20 cellular contexts compared by ENCODE assay signal in the genomic region with DNA sequence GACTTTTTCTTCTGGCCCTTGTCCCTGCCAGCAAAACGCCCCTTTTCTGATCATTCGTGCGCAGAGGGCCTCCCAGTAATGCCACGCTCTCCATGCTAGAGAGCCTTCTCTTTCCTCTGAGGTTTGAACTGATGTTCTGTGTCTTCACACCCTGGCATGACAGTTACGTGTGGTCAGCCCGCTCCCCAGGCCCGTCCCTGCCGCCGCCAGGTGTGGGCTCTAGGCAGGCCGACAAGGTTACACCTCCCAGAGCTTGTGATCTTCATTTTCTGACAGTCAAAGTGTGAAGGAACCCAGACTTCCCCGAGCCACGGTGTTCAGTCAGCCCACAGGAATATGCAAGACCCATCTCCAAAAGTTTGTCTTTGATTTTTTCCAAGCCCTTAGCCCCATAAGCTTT.
DNase-seq lines count a peak whose midpoint lies in the region; ATAC-seq and TF ChIP-seq lines count a peak whose summit lies in the region.
"Had no signal": no experiment of that assay in that cellular context is flagged by ENCODE, and none has a peak within 500 bp of the region (broad histone marks: within the 10 kb centered on the region; RNA-seq: fewer than 3 reads in every experiment).

No MANE protein-coding gene starts in this region.

- H4K20me1 ChIP-seq in BLaER1 (no peaks in the 10 kb centered on the region), Loucy (ENCODE audit: insufficient read depth, low read length, poor library complexity, severe bottlenecking) (no peaks in the 10 kb centered on the region)

- peak overlapping the region; percentile 48; the same call in 1 of the 2 replicates for H2AFZ ChIP-seq in Loucy (ENCODE audit: low read length)

- H3K27ac ChIP-seq in BLaER1 = no peak overlapping the region
- H3K27ac ChIP-seq: Peyer's patch had no signal

- H3K27me3 ChIP-seq in BLaER1 (no peaks in the 10 kb centered on the region), Loucy (ENCODE audit: insufficient read depth, low read length, poor library complexity, severe bottlenecking) (no peaks in the 10 kb centered on the region)
- H3K27me3 ChIP-seq: Peyer's patch had no signal

- H3K4me3 ChIP-seq in BLaER1 = no peak overlapping the region
- H3K4me3 ChIP-seq in Loucy (ENCODE audit: low read length, poor library complexity, severe bottlenecking) = no peak overlapping the region
- H3K4me3 ChIP-seq: GM12878, HAP-1, Peyer's patch had no signal

- H3K4me3 Mint-ChIP-seq in immature natural killer cell (peak overlapping the region; percentile 53 to 76 (median 61)), nephron (no peak overlapping the region)
- H3K4me3 Mint-ChIP-seq: B cell had no signal

- H3K27ac Mint-ChIP-seq in immature natural killer cell = peak overlapping the region; percentile 13 to 76 (median 37)
- peak overlapping the region in 2 of 3 experiments; percentile 16 to 66 for H3K27ac Mint-ChIP-seq in nephron
- H3K27ac Mint-ChIP-seq: B cell had no signal

- H3K36me3 Mint-ChIP-seq in immature natural killer cell = peaks cover 0 to 6% (median 0%) of the 10 kb centered on the region in 3 donors
- peaks cover 32% of the 10 kb centered on the region for H3K36me3 Mint-ChIP-seq in nephron (ENCODE audit: low read depth)

- no peaks in the 10 kb centered on the region for H3F3A ChIP-seq in Loucy (ENCODE audit: low read depth)

- H3K4me1 Mint-ChIP-seq in immature natural killer cell = peaks cover 38 to 46% of the 10 kb centered on the region in 2 donors
- peaks cover 39% of the 10 kb centered on the region for H3K4me1 Mint-ChIP-seq in nephron
- H3K4me1 Mint-ChIP-seq: B cell had no signal

- H3K79me2 ChIP-seq in Loucy (ENCODE audit: insufficient read depth, low read length) = no peaks in the 10 kb centered on the region

- TF ChIP-seq CTCF in Loucy (conservative IDR thresholded peaks at IDR 0.05; ENCODE audit: low read length) = no peak
- no peak for TF ChIP-seq CTCF in nephron (IDR thresholded peaks at IDR 0.05; ENCODE audit: unreplicated experiment in 3 of 3)

- H3K9me2 ChIP-seq in Loucy (replicated peaks; ENCODE audit: low read depth, low read length) = no peaks in the 10 kb centered on the region

- peak; percentile 57 to 69 (median 62) for DNase-seq in immature natural killer cell
- no peak for DNase-seq in NCI-H1048 (lab: John Stamatoyannopoulos, UW)
- DNase-seq: DMS79, IMR-90, MV-4-11, NCI-H1694, NCI-H2171, NCI-H345, NCI-H524, NCI-H774, Peyer's patch had no signal

- H3K9ac ChIP-seq in BLaER1 = no peak overlapping the region
- H3K9ac ChIP-seq in Loucy (ENCODE audit: low read depth, low read length, poor library complexity, severe bottlenecking) = no peak overlapping the region

- H3K36me3 ChIP-seq in BLaER1 = no peaks in the 10 kb centered on the region
- H3K36me3 ChIP-seq in Loucy (ENCODE audit: insufficient read depth, low read length) = no peaks in the 10 kb centered on the region
- H3K36me3 ChIP-seq: HAP-1 had no signal

- ATAC-seq in HG03342 (IDR thresholded peaks at IDR 0.05; ENCODE audit: unreplicated experiment) = no peak
- ATAC-seq in GM18907 (IDR thresholded peaks at IDR 0.05; ENCODE audit: unreplicated experiment) = no peak
- ATAC-seq: GM12878, SK-N-SH treated with all-trans-retinoic acid at 6 μM for 48 hours had no signal

- peaks cover 7% of the 10 kb centered on the region; the same call in 1 of the 2 replicates for H3K4me1 ChIP-seq in BLaER1
- no peaks in the 10 kb centered on the region for H3K4me1 ChIP-seq in Loucy (ENCODE audit: insufficient read depth, low read length, poor library complexity, severe bottlenecking)
- H3K4me1 ChIP-seq: HAP-1, Peyer's patch had no signal

- H3K4me2 ChIP-seq in BLaER1 (peak overlapping the region; percentile 31; the same call in 1 of the 2 replicates), Loucy (ENCODE audit: low read depth, low read length, poor library complexity, severe bottlenecking) (no peak overlapping the region)

- H3K9me3 Mint-ChIP-seq in immature natural killer cell (no peaks in the 10 kb centered on the region), nephron (no peaks in the 10 kb centered on the region)

- H3K9me3 ChIP-seq in BLaER1 (no peaks in the 10 kb centered on the region), Loucy (ENCODE audit: insufficient read depth, low read depth, low read length) (no peaks in the 10 kb centered on the region)
- H3K9me3 ChIP-seq: HAP-1, Peyer's patch had no signal

- peaks cover 0 to 7% (median 4%) of the 10 kb centered on the region in 3 donors for H3K27me3 Mint-ChIP-seq in immature natural killer cell (ENCODE audit: low read depth in 3 of 3)
- no peaks in the 10 kb centered on the region for H3K27me3 Mint-ChIP-seq in nephron (ENCODE audit: low read depth)
- H3K27me3 Mint-ChIP-seq: B cell had no signal

Comparison
In these comparisons a context has a peak if more than half of its experiments do, and no peak if none do; other contexts are left out.
1. H3K4me3 Mint-ChIP-seq: peak in immature natural killer cell (5 of 5); none in nephron (0 of 3).